Comparison of ENCODE assay signal across 21 cellular contexts in genomic region chr2:27400348-27401135, GRCh38. TPM values are rescaled to one million over a fixed set of nuclear protein-coding genes. Genes with fewer than 3 reads are reported as not detected.
DNase-seq lines count a peak whose midpoint lies in the region; ATAC-seq and TF ChIP-seq lines count a peak whose summit lies in the region.
"Had no signal": no experiment of that assay in that cellular context is flagged by ENCODE, and none has a peak within 500 bp of the region (broad histone marks: within the 10 kb centered on the region; RNA-seq: fewer than 3 reads in every experiment).

No MANE protein-coding gene starts in this region.

- no peaks in the 10 kb centered on the region for H3K9me2 ChIP-seq in Karpas-422 (replicated peaks; ENCODE audit: insufficient read depth, low read length)

- H3K79me2 ChIP-seq in Karpas-422 (ENCODE audit: low read length) = peaks cover 99% of the 10 kb centered on the region

- H2AFZ ChIP-seq in Karpas-422 (ENCODE audit: low read length) = no peak overlapping the region

- H3K27me3 ChIP-seq in Panc1 (ENCODE audit: control insufficient read depth, insufficient read depth, low read length) (no peaks in the 10 kb centered on the region), Karpas-422 (ENCODE audit: low read length) (no peaks in the 10 kb centered on the region)
- H3K27me3 ChIP-seq: right atrium auricular region, thyroid gland had no signal

- no peaks in the 10 kb centered on the region for H3K27me3 Mint-ChIP-seq in effector memory CD8-positive, alpha-beta T cell
- H3K27me3 Mint-ChIP-seq in stimulated activated memory B cell treated with anti-CD40 and anti-IgM and Interleukin-4, amounts not matched to agents 10 μg/mL and 1 μg/mL and 100 μg/mL, for 72 hours = no peaks in the 10 kb centered on the region

- no peak for DNase-seq in activated naive CD4-positive, alpha-beta T cell treated with anti-CD3 and anti-CD28 coated beads, Interleukin-2, amount 50 U/mL, for 72 hours (ENCODE audit: low spot score in 2 of 2)
- no peak for DNase-seq in activated naive CD4-positive, alpha-beta T cell treated with anti-CD3 and anti-CD28 coated beads, Interleukin-2, amount 50 U/mL, for 16 hours
- DNase-seq in Panc1 (ENCODE audit: low read depth, low spot score) (no peak), DMS53 (lab: John Stamatoyannopoulos, UW) (no peak), Karpas-422 (no peak)
- DNase-seq in effector memory CD8-positive, alpha-beta T cell = no peak
- no peak for DNase-seq in stimulated activated CD4-positive, alpha-beta T cell treated with anti-CD3 and anti-CD28 coated beads, Interleukin-15, amount 100 ng/mL, for 24 hours
- DNase-seq: activated CD4-positive, alpha-beta T cell treated with anti-CD3 and anti-CD28 coated beads for 48 hours; activated effector memory CD4-positive, alpha-beta T cell treated with anti-CD3 and anti-CD28 coated beads, Interleukin-2, amount 50 U/mL, for 16 hours; AML-193; DMS 273 treated with DMSO at 0.1 percent for 48 hours; endodermal cell; foreskin fibroblast; left ventricle myocardium inferior; NCI-H1092 treated with DMSO at 0.1 percent for 48 hours; NCI-H2171; NCI-H82; stimulated activated CD4-positive, alpha-beta T cell treated with anti-CD3 and anti-CD28 coated beads, Interleukin-2, amount 100 ng/mL, for 24 hours; thyroid gland had no signal

- in situ Hi-C loops in Panc1 (cut with HindIII; ENCODE audit: low pct_unique_long_range_greater_than_20kb, low sequenced_read_pairs) = no loop called here

- H3K4me3 ChIP-seq in Panc1 (ENCODE audit: low read depth in 2 of 2, low read length in 2 of 2) = no peak overlapping the region
- no peak overlapping the region for H3K4me3 ChIP-seq in Karpas-422 (ENCODE audit: low read length)
- H3K4me3 ChIP-seq: left ventricle myocardium inferior, right atrium auricular region, thyroid gland had no signal

- intact Hi-C loops in Panc1 (cut with micrococcal nuclease; ENCODE audit: unreplicated experiment) = no loop called here

- ATAC-seq in activated naive CD4-positive, alpha-beta T cell treated with anti-CD3 and anti-CD28 coated beads, Interleukin-2, amount 50 U/mL, for 72 hours = no peak
- ATAC-seq in Panc1 = 0 out of 2 replicates have a peak, but pooled peaks have one; percentile 8
- no peak for ATAC-seq in effector memory CD8-positive, alpha-beta T cell (replicated peaks)
- no peak for ATAC-seq in stimulated activated memory B cell treated with anti-CD40 and anti-IgM and Interleukin-4, amounts not matched to agents 10 μg/mL and 1 μg/mL and 100 μg/mL, for 72 hours

- no peak overlapping the region for H3K4me3 Mint-ChIP-seq in effector memory CD8-positive, alpha-beta T cell
- no peak overlapping the region for H3K4me3 Mint-ChIP-seq in stimulated activated memory B cell treated with anti-CD40 and anti-IgM and Interleukin-4, amounts not matched to agents 10 μg/mL and 1 μg/mL and 100 μg/mL, for 72 hours
- H3K4me3 Mint-ChIP-seq: endodermal cell had no signal

- H3K9me3 ChIP-seq in Panc1 (ENCODE audit: control insufficient read depth, insufficient read depth, low read depth, low read length) (no peaks in the 10 kb centered on the region), Karpas-422 (ENCODE audit: low read length) (no peaks in the 10 kb centered on the region)
- H3K9me3 ChIP-seq: left ventricle myocardium inferior, right atrium auricular region, thyroid gland had no signal

- H3K4me1 ChIP-seq in Panc1 (ENCODE audit: control insufficient read depth, insufficient read depth, low read length) = no peaks in the 10 kb centered on the region
- no peaks in the 10 kb centered on the region for H3K4me1 ChIP-seq in Karpas-422 (ENCODE audit: low read length)
- H3K4me1 ChIP-seq: left ventricle myocardium inferior, right atrium auricular region, thyroid gland had no signal

- POLR2A ChIA-PET in Panc1 (lab: Charles Lee) = no interaction called here

- H3K27ac ChIP-seq in Panc1 (ENCODE audit: low read length) (no peak overlapping the region), Karpas-422 (ENCODE audit: low read length) (no peak overlapping the region; the same call in 1 of the 2 replicates)
- H3K27ac ChIP-seq: left ventricle myocardium inferior, right atrium auricular region, thyroid gland had no signal

- H3K36me3 ChIP-seq in Panc1 (ENCODE audit: control insufficient read depth, insufficient read depth, low read length) (no peaks in the 10 kb centered on the region), Karpas-422 (ENCODE audit: insufficient read depth, low read length) (peaks cover 37% of the 10 kb centered on the region)
- H3K36me3 ChIP-seq: right atrium auricular region, thyroid gland had no signal

- no peak overlapping the region for H3K9ac ChIP-seq in Karpas-422 (ENCODE audit: low read length)

- no peak overlapping the region for H3K4me2 ChIP-seq in Karpas-422 (ENCODE audit: low read depth, low read length, poor library complexity, severe bottlenecking)

- peaks cover 20 to 43% of the 10 kb centered on the region in 2 donors for H3K4me1 Mint-ChIP-seq in effector memory CD8-positive, alpha-beta T cell (ENCODE audit: low read depth in 2 of 2)
- peaks cover 39% of the 10 kb centered on the region for H3K4me1 Mint-ChIP-seq in stimulated activated memory B cell treated with anti-CD40 and anti-IgM and Interleukin-4, amounts not matched to agents 10 μg/mL and 1 μg/mL and 100 μg/mL, for 72 hours

- BruUV-seq in Panc1 (replicated peaks; lab: Mats Ljungman, UMichigan) = no TSS peak

- peaks cover 31% of the 10 kb centered on the region for H4K20me1 ChIP-seq in Karpas-422 (ENCODE audit: insufficient read depth, low read depth, low read length)

- CTCF ChIA-PET in Panc1 (lab: Charles Lee) = no interaction called here

- H3K27ac Mint-ChIP-seq in activated naive CD4-positive, alpha-beta T cell treated with anti-CD3 and anti-CD28 coated beads, Interleukin-2, amount 50 U/mL, for 72 hours = peak overlapping the region; percentile 7 to 27
- peak overlapping the region; percentile 59 to 68 for H3K27ac Mint-ChIP-seq in effector memory CD8-positive, alpha-beta T cell
- peak overlapping the region; percentile 62 for H3K27ac Mint-ChIP-seq in stimulated activated memory B cell treated with anti-CD40 and anti-IgM and Interleukin-4, amounts not matched to agents 10 μg/mL and 1 μg/mL and 100 μg/mL, for 72 hours
- H3K27ac Mint-ChIP-seq: endodermal cell had no signal

- H3K9me3 Mint-ChIP-seq in activated naive CD4-positive, alpha-beta T cell treated with anti-CD3 and anti-CD28 coated beads, Interleukin-2, amount 50 U/mL, for 72 hours = no peaks in the 10 kb centered on the region
- H3K9me3 Mint-ChIP-seq in effector memory CD8-positive, alpha-beta T cell = no peaks in the 10 kb centered on the region
- H3K9me3 Mint-ChIP-seq in stimulated activated memory B cell treated with anti-CD40 and anti-IgM and Interleukin-4, amounts not matched to agents 10 μg/mL and 1 μg/mL and 100 μg/mL, for 72 hours = no peaks in the 10 kb centered on the region
- H3K9me3 Mint-ChIP-seq: endodermal cell had no signal

- TF ChIP-seq CTCF in Panc1 (IDR thresholded peaks at IDR 0.05) = no peak

- H3K36me3 Mint-ChIP-seq in activated naive CD4-positive, alpha-beta T cell treated with anti-CD3 and anti-CD28 coated beads, Interleukin-2, amount 50 U/mL, for 72 hours = peaks cover 5 to 14% of the 10 kb centered on the region in 2 donors
- peaks cover 33% of the 10 kb centered on the region for H3K36me3 Mint-ChIP-seq in effector memory CD8-positive, alpha-beta T cell (ENCODE audit: insufficient read depth)
- peaks cover 28% of the 10 kb centered on the region for H3K36me3 Mint-ChIP-seq in stimulated activated memory B cell treated with anti-CD40 and anti-IgM and Interleukin-4, amounts not matched to agents 10 μg/mL and 1 μg/mL and 100 μg/mL, for 72 hours

RNA-seq across cellular contexts. Expression of gene PPM1G, which starts 8.8 kb away (rescaled TPM):
- total RNA-seq in activated naive CD4-positive, alpha-beta T cell treated with anti-CD3 and anti-CD28 coated beads, Interleukin-2, amount 50 U/mL, for 72 hours = 100 to 1,000 TPM; 122 to 127 TPM
- total RNA-seq in Panc1 (2021; ENCODE audit: unreplicated experiment) = 115 TPM
- 115 TPM for polyA plus RNA-seq in Panc1 (2012; ENCODE audit: insufficient read length)
- total RNA-seq in Karpas-422 (2014; rRNA removed; shearing (Covaris generic); ENCODE audit: low replicate concordance) = 66.9 and 79.6 TPM in 2 replicates

RNA-seq across cellular contexts. Expression of gene ZNF513, which starts 20.0 kb away (rescaled TPM):
- 10 to 100 TPM; 10.7 to 12.4 TPM for total RNA-seq in activated naive CD4-positive, alpha-beta T cell treated with anti-CD3 and anti-CD28 coated beads, Interleukin-2, amount 50 U/mL, for 72 hours
- 25.3 TPM for total RNA-seq in Panc1 (2021; ENCODE audit: unreplicated experiment)
- 35.5 TPM for polyA plus RNA-seq in Panc1 (2012; ENCODE audit: insufficient read length)
- 7.0 and 12.6 TPM in 2 replicates for total RNA-seq in Karpas-422 (2014; rRNA removed; shearing (Covaris generic); ENCODE audit: low replicate concordance)

RNA-seq across cellular contexts. Expression of gene NRBP1, which starts 27.9 kb away (rescaled TPM):
- total RNA-seq in activated naive CD4-positive, alpha-beta T cell treated with anti-CD3 and anti-CD28 coated beads, Interleukin-2, amount 50 U/mL, for 72 hours = 10 to 100 TPM; 76.0 to 80.8 TPM
- 103 TPM for total RNA-seq in Panc1 (2021; ENCODE audit: unreplicated experiment)
- 98.3 TPM for polyA plus RNA-seq in Panc1 (2012; ENCODE audit: insufficient read length)
- total RNA-seq in Karpas-422 (2014; rRNA removed; shearing (Covaris generic); ENCODE audit: low replicate concordance) = 27.1 and 30.7 TPM in 2 replicates

RNA-seq across cellular contexts. Expression of gene SNX17, which starts 30.1 kb away (rescaled TPM):
- total RNA-seq in activated naive CD4-positive, alpha-beta T cell treated with anti-CD3 and anti-CD28 coated beads, Interleukin-2, amount 50 U/mL, for 72 hours = 10 to 100 TPM; 56.4 to 82.1 TPM
- 116 TPM for total RNA-seq in Panc1 (2021; ENCODE audit: unreplicated experiment)
- polyA plus RNA-seq in Panc1 (2012; ENCODE audit: insufficient read length) = 154 TPM
- total RNA-seq in Karpas-422 (2014; rRNA removed; shearing (Covaris generic); ENCODE audit: low replicate concordance) = 77.4 and 116 TPM in 2 replicates

RNA-seq across cellular contexts. Expression of gene EIF2B4, which starts 30.4 kb away (rescaled TPM):
- 10 to 100 TPM; 34.2 to 51.1 TPM for total RNA-seq in activated naive CD4-positive, alpha-beta T cell treated with anti-CD3 and anti-CD28 coated beads, Interleukin-2, amount 50 U/mL, for 72 hours
- total RNA-seq in Panc1 (2021; ENCODE audit: unreplicated experiment) = 57.2 TPM
- polyA plus RNA-seq in Panc1 (2012; ENCODE audit: insufficient read length) = 63.7 TPM
- 30.6 and 35.3 TPM in 2 replicates for total RNA-seq in Karpas-422 (2014; rRNA removed; shearing (Covaris generic); ENCODE audit: low replicate concordance)
